Comparison of ENCODE assay signal across 11 cellular contexts in the genomic region with DNA sequence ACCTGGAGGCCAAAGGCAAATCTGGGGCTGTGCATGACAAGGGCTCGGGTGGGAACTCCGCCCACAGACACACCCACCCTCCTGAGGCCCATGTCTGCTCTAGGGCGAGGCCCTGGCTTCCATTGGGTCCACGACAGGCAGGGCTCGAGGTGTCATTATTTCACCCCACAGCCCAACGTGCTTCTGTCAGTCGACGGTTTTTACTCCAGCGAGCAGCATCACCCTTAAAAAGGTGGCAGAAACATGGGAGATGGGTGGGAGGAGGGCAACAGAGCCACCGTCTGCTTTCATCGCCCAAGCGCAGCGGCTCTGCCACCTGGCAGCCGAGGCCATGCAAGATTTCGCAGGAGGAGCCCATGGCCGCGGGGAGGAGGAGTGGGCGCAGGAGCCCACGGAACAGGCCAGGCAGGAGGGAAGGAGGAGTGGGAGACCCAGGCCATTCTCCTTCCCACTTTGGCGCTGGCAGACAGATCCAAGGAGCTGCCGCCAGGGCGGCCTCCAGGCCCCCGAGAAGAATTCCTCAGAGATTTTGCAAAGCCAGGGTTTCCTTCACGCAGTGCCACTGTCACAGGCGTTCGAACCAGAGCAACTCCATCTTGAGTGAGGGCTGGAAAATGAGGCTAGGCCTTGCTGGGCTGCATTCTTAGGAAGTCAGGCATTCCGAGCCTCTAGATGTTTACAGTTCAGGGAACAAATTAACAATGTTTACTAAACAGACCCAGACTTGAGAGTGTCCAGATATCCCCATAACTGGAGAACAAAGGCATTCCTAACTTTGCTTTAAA.
"Had no signal": no experiment of that assay in that cellular context is flagged by ENCODE, and none has a peak within 500 bp of the region (broad histone marks: within the 10 kb centered on the region; RNA-seq: fewer than 3 reads in every experiment).

No MANE protein-coding gene starts in this region.

- DNase-seq: activated B cell treated with CpG ODN at 0.5 μM for 24 hours; activated CD4-positive, alpha-beta T cell treated with anti-CD3 and anti-CD28 coated beads, Interleukin-2, amount 10 ng/mL, durations not matched to agents 24 days and 14 days; activated CD8-positive, alpha-beta memory T cell treated with anti-CD3 and anti-CD28 coated beads for 24 hours; activated gamma-delta T cell; activated naive CD8-positive, alpha-beta T cell treated with anti-CD3 and anti-CD28 coated beads for 36 hours; dorsolateral prefrontal cortex; gastrocnemius medialis; left cardiac atrium had no signal

- H3K27me3 ChIP-seq: uterus had no signal

- H3K9me3 Mint-ChIP-seq: activated B cell treated with CpG ODN at 0.5 μM for 24 hours; activated CD4-positive, alpha-beta T cell treated with anti-CD3 and anti-CD28 coated beads, Interleukin-2, amount 10 ng/mL, durations not matched to agents 24 days and 14 days; activated naive CD8-positive, alpha-beta T cell treated with anti-CD3 and anti-CD28 coated beads for 36 hours; nephron; T-helper 1 cell treated with Interleukin-12 subunit alpha and Interleukin-12 subunit beta and Interleukin-4 antibody, amounts not matched to agents 30 μg/mL and 1 μg/mL, for 36 hours had no signal

- H3K36me3 Mint-ChIP-seq: activated naive CD8-positive, alpha-beta T cell treated with anti-CD3 and anti-CD28 coated beads for 36 hours had no signal

- H3K4me3 ChIP-seq: dorsolateral prefrontal cortex, gastrocnemius medialis, uterus had no signal

- H3K4me1 Mint-ChIP-seq: nephron had no signal

- H3K27ac Mint-ChIP-seq: activated B cell treated with CpG ODN at 0.5 μM for 24 hours; activated CD4-positive, alpha-beta T cell treated with anti-CD3 and anti-CD28 coated beads, Interleukin-2, amount 10 ng/mL, durations not matched to agents 24 days and 14 days; activated naive CD8-positive, alpha-beta T cell treated with anti-CD3 and anti-CD28 coated beads for 36 hours; nephron; T-helper 1 cell treated with Interleukin-12 subunit alpha and Interleukin-12 subunit beta and Interleukin-4 antibody, amounts not matched to agents 30 μg/mL and 1 μg/mL, for 36 hours had no signal

- H3K9me3 ChIP-seq: gastrocnemius medialis, uterus had no signal

- H3K4me1 ChIP-seq: gastrocnemius medialis, uterus had no signal

- H3K27ac ChIP-seq: dorsolateral prefrontal cortex, gastrocnemius medialis, uterus had no signal

- H3K4me3 Mint-ChIP-seq: activated B cell treated with CpG ODN at 0.5 μM for 24 hours; activated CD4-positive, alpha-beta T cell treated with anti-CD3 and anti-CD28 coated beads, Interleukin-2, amount 10 ng/mL, durations not matched to agents 24 days and 14 days; activated naive CD8-positive, alpha-beta T cell treated with anti-CD3 and anti-CD28 coated beads for 36 hours; nephron; T-helper 1 cell treated with Interleukin-12 subunit alpha and Interleukin-12 subunit beta and Interleukin-4 antibody, amounts not matched to agents 30 μg/mL and 1 μg/mL, for 36 hours had no signal

- H3K36me3 ChIP-seq: gastrocnemius medialis, uterus had no signal
